1 cellular context compared by ENCODE assay signal in genomic region chr22:42397332-42398246, GRCh38.
TF ChIP-seq lines count a peak whose summit lies in the region.

No MANE protein-coding gene starts in this region.

TF ChIP-seq in GM12878, 131 proteins besides CTCF, POLR2A, EP300 and RAD21 (continued from another document and continues in another):
- no peak for TF ChIP-seq USF2 (IDR thresholded peaks at IDR 0.05; ENCODE audit: borderline replicate concordance, low read depth, low read length)
- TF ChIP-seq BHLHE40 (IDR thresholded peaks at IDR 0.05; ENCODE audit: borderline replicate concordance in 1 of 2, low read depth in 2 of 2, low read length in 1 of 2), result peak; percentile 92 to 95
- no peak for TF ChIP-seq BCLAF1 (IDR thresholded peaks at IDR 0.05)
- peak; percentile 70 for TF ChIP-seq ATF7 (IDR thresholded peaks at IDR 0.05; ENCODE audit: low read depth)
- TF ChIP-seq ETV6 (conservative IDR thresholded peaks at IDR 0.05 in 1 of 2, IDR thresholded peaks at IDR 0.05 in 1 of 2; ENCODE audit: borderline replicate concordance in 1 of 2, low read depth in 1 of 2), result peak in 1 of 2 experiments; percentile 26; a peak in 1 of 4 replicates
- TF ChIP-seq NFYA (IDR thresholded peaks at IDR 0.05; ENCODE audit: borderline replicate concordance, low read depth, low read length), result no peak
- TF ChIP-seq SPI1 (IDR thresholded peaks at IDR 0.05; ENCODE audit: borderline replicate concordance, insufficient read depth, low read depth, low read length), result peak; percentile 99
- TF ChIP-seq NRF1 (conservative IDR thresholded peaks at IDR 0.05; ENCODE audit: low read depth, low read length), result no peak
- TF ChIP-seq FOXK2 (IDR thresholded peaks at IDR 0.05), result no peak
- TF ChIP-seq ZNF384 (IDR thresholded peaks at IDR 0.05; ENCODE audit: borderline replicate concordance, low read depth, low read length), result no peak
- TF ChIP-seq ASH2L (IDR thresholded peaks at IDR 0.05; ENCODE audit: borderline replicate concordance, low read depth), result no peak
- TF ChIP-seq CUX1 (IDR thresholded peaks at IDR 0.05; ENCODE audit: insufficient replicate concordance, low read depth, low read length), result no peak
- peak; percentile 87 for TF ChIP-seq IKZF1 (conservative IDR thresholded peaks at IDR 0.05)
- TF ChIP-seq USF1 (IDR thresholded peaks at IDR 0.05; ENCODE audit: borderline replicate concordance, extremely low read length, insufficient read depth, low read depth, low read length), result no peak
- no peak for TF ChIP-seq ZBTB11 (CRISPR knock-in tag; IDR thresholded peaks at IDR 0.05)
- no peak for TF ChIP-seq HDAC2 (IDR thresholded peaks at IDR 0.05)
- TF ChIP-seq GATAD2B (conservative IDR thresholded peaks at IDR 0.05; ENCODE audit: low read depth), result peak; percentile 58; the same call in 1 of the 2 replicates
- no peak for TF ChIP-seq FOS (IDR thresholded peaks at IDR 0.05; ENCODE audit: borderline replicate concordance, extremely low read depth, insufficient read length)
- TF ChIP-seq RBBP5 (conservative IDR thresholded peaks at IDR 0.05), result no peak
- TF ChIP-seq PRDM15 (CRISPR knock-in tag; IDR thresholded peaks at IDR 0.05), result no peak
- peak; percentile 66 for TF ChIP-seq PAX5 (IDR thresholded peaks at IDR 0.05; ENCODE audit: borderline replicate concordance, low read depth, low read length)
- TF ChIP-seq HDGF (IDR thresholded peaks at IDR 0.05), result no peak
- TF ChIP-seq ATF3 (IDR thresholded peaks at IDR 0.05; ENCODE audit: borderline replicate concordance, extremely low read depth, low read depth, low read length), result no peak
- peak; percentile 86 for TF ChIP-seq CREB1 (IDR thresholded peaks at IDR 0.05; ENCODE audit: low read depth)
- TF ChIP-seq TCF7 (IDR thresholded peaks at IDR 0.05; ENCODE audit: borderline replicate concordance), result no peak
- 0 out of 2 replicates have a peak, but pooled peaks have one; percentile 19 for TF ChIP-seq MAX (IDR thresholded peaks at IDR 0.05; ENCODE audit: low read depth, low read length)
- no peak for TF ChIP-seq MYC (IDR thresholded peaks at IDR 0.05; ENCODE audit: insufficient read depth, insufficient read length, insufficient replicate concordance, low read length, severe bottlenecking)
- TF ChIP-seq MTA2 (IDR thresholded peaks at IDR 0.05; ENCODE audit: low read depth), result peak; percentile 81
- TF ChIP-seq IRF4 (IDR thresholded peaks at IDR 0.05; ENCODE audit: low read depth, low read length), result no peak
- TF ChIP-seq ZNF592 (IDR thresholded peaks at IDR 0.05), result no peak
- no peak for TF ChIP-seq KAT2A (conservative IDR thresholded peaks at IDR 0.05; ENCODE audit: control insufficient read depth, low read depth, low read length)
- no peak for TF ChIP-seq TCF12 (IDR thresholded peaks at IDR 0.05; ENCODE audit: low read depth, low read length)
- TF ChIP-seq SMAD1 (IDR thresholded peaks at IDR 0.05; ENCODE audit: low read depth, partially characterized antibody), result no peak
